Comparison of ENCODE assay signal across 2 cellular contexts in genomic region chr3:197858598-197858997, GRCh38.
TF ChIP-seq lines count a peak whose summit lies in the region.

No MANE protein-coding gene starts in this region.

TF ChIP-seq in IMR-90, 13 proteins besides CTCF, POLR2A, EP300 and RAD21 (continued from another document):
- TF ChIP-seq ELK1 (IDR thresholded peaks at IDR 0.05; ENCODE audit: borderline replicate concordance, low read depth, low read length) (no peak), FOS (IDR thresholded peaks at IDR 0.05; ENCODE audit: low read depth, low read length) (no peak), SMC3 (IDR thresholded peaks at IDR 0.05; ENCODE audit: low read depth, low read length) (no peak), BHLHE40 (IDR thresholded peaks at IDR 0.05; ENCODE audit: low read depth, low read length) (no peak), MAFK (IDR thresholded peaks at IDR 0.05; ENCODE audit: low read depth, low read length) (no peak), RFX5 (IDR thresholded peaks at IDR 0.05; ENCODE audit: low read depth, low read length) (no peak), USF2 (IDR thresholded peaks at IDR 0.05; ENCODE audit: low read depth, low read length) (no peak), MAZ (IDR thresholded peaks at IDR 0.05; ENCODE audit: borderline replicate concordance, low read depth, low read length) (no peak), CEBPB (IDR thresholded peaks at IDR 0.05; ENCODE audit: low read depth, low read length) (no peak)
TF ChIP-seq in IMR-90: peak in this region for 0.

TF ChIP-seq in neural cell, 6 proteins besides CTCF, POLR2A, EP300 and RAD21 (continued from another document):
- TF ChIP-seq REST (IDR thresholded peaks at IDR 0.05; ENCODE audit: borderline replicate concordance), result no peak
